8 cellular contexts compared by ENCODE assay signal in the genomic region with DNA sequence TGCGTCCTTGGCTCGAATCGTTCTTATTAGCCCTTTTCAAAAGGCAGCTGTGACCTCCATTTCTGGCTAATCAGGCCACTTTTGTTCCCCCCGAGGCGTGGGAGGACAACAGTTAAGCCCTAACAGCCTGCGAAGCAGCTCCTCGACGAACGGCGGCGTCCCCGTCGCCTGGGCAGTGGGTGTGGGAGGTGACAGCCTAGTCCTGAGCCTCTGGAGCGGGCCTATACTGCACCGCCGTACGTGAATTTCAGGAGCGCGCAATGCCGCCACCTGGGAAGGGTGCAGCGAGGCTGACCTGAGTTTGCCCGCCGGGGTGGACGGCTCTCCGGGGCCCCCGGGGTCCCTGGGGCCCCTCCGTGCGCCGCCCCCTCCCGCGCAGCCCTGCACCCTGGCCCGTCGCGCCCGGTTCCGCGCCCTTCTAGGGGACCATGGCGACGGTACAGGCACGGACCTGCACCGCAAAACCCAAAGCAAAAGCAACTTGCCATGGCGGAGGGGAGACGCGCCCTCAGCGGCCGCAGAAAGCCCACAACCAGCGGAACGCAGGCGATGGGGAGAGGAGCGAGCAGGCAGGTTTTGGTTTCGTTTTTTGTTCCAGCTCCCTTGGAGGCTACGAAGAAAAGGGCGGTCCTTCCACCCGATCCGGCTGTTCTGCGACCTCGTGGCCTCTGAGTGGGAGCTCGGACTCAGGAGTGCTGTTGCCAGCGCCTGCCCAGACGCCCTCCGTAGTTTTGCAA. TPM values are rescaled to one million over a fixed set of nuclear protein-coding genes. Genes with fewer than 3 reads are reported as not detected.
DNase-seq lines count a peak whose midpoint lies in the region; ATAC-seq and TF ChIP-seq lines count a peak whose summit lies in the region.

TSS of gene RBM43 (minus strand) at position 624 of the 737 bp plus-strand sequence. CDS start at position 488, 136 bp downstream.

- DNase-seq in NCI-H1105 treated with DMSO at 0.1 percent for 48 hours (lab: John Stamatoyannopoulos, UW) (peak; percentile 74), right cardiac atrium (peak; percentile 93 to 96 (median 96)), pulmonary artery endothelial cell (ENCODE audit: low read depth, low spot score) (peak; percentile 81), uterus (peak; percentile 90 to 94)

- no peaks in the 10 kb centered on the region for H3K36me3 Mint-ChIP-seq in T-helper 1 cell treated with Interleukin-12 subunit alpha and Interleukin-12 subunit beta and Interleukin-4 antibody, amounts not matched to agents 30 μg/mL and 1 μg/mL, for 36 hours (ENCODE audit: low read depth)

- H3K9me3 Mint-ChIP-seq in T-helper 1 cell treated with Interleukin-12 subunit alpha and Interleukin-12 subunit beta and Interleukin-4 antibody, amounts not matched to agents 30 μg/mL and 1 μg/mL, for 36 hours = no peaks in the 10 kb centered on the region

- H3K4me1 ChIP-seq in right cardiac atrium (ENCODE audit: control insufficient read depth, insufficient read depth, low read length) (no peaks in the 10 kb centered on the region), uterus (no peaks in the 10 kb centered on the region)

- ATAC-seq in HG02642 (IDR thresholded peaks at IDR 0.05; ENCODE audit: poor library complexity, unreplicated experiment) = peak; percentile 93
- ATAC-seq in right cardiac atrium = peak; percentile 97 to 98

- 1% methylated on average over 61 of the region's 61 CpGs for WGBS in right cardiac atrium

- peak within 1 kb of the TSS; percentile 97 for H3K27ac Mint-ChIP-seq in T-helper 1 cell treated with Interleukin-12 subunit alpha and Interleukin-12 subunit beta and Interleukin-4 antibody, amounts not matched to agents 30 μg/mL and 1 μg/mL, for 36 hours

- H3K27ac ChIP-seq in angular gyrus (ENCODE audit: low read depth, low read length) (peak within 1 kb of the TSS; percentile 77), right cardiac atrium (ENCODE audit: low read length) (peak within 1 kb of the TSS; percentile 98), uterus (peak within 1 kb of the TSS; percentile 98)

- no peaks in the 10 kb centered on the region for H3K27me3 Mint-ChIP-seq in T-helper 1 cell treated with Interleukin-12 subunit alpha and Interleukin-12 subunit beta and Interleukin-4 antibody, amounts not matched to agents 30 μg/mL and 1 μg/mL, for 36 hours (ENCODE audit: low read depth)

- TF ChIP-seq POLR2A in uterus (IDR thresholded peaks at IDR 0.05) = peak in 1 of 2 donors; percentile 55

- peaks cover 23% of the 10 kb centered on the region for H3K4me1 Mint-ChIP-seq in T-helper 1 cell treated with Interleukin-12 subunit alpha and Interleukin-12 subunit beta and Interleukin-4 antibody, amounts not matched to agents 30 μg/mL and 1 μg/mL, for 36 hours (ENCODE audit: low read depth)

- no peaks in the 10 kb centered on the region for H3K36me3 ChIP-seq in uterus

- intact Hi-C loops in right cardiac atrium (cut with DNase I) = loop anchor here in 1 of 4 donors (10.0 kb wide), 1 partner anchor 153 kb away; no protein-coding TSS in a partner anchor
- intact Hi-C loops in uterus (cut with DNase I; ENCODE audit: low total_unique reads) = no loop called here

- H3K4me3 Mint-ChIP-seq in T-helper 1 cell treated with Interleukin-12 subunit alpha and Interleukin-12 subunit beta and Interleukin-4 antibody, amounts not matched to agents 30 μg/mL and 1 μg/mL, for 36 hours = peak within 1 kb of the TSS; percentile 92

- no peaks in the 10 kb centered on the region for H3K27me3 ChIP-seq in right cardiac atrium (ENCODE audit: control insufficient read depth, insufficient read depth)
- no peaks in the 10 kb centered on the region for H3K27me3 ChIP-seq in uterus

- H3K9me3 ChIP-seq in right cardiac atrium (ENCODE audit: control insufficient read depth, low read length) (no peaks in the 10 kb centered on the region), uterus (no peaks in the 10 kb centered on the region)

- H3K4me3 ChIP-seq in GM12875 (ENCODE audit: low read depth, low read length) = peak within 1 kb of the TSS; percentile 59
- peak within 1 kb of the TSS; percentile 96 for H3K4me3 ChIP-seq in right cardiac atrium (ENCODE audit: low read length)
- peak within 1 kb of the TSS; percentile 55 to 95 for H3K4me3 ChIP-seq in uterus

- TF ChIP-seq CTCF in GM12875 (IDR thresholded peaks at IDR 0.05; ENCODE audit: borderline replicate concordance, insufficient read depth, low read depth, low read length) (no peak), uterus (IDR thresholded peaks at IDR 0.05) (no peak)

RNA-seq across cellular contexts. Expression of gene RBM43, which starts in this region (rescaled TPM):
- total RNA-seq in right cardiac atrium = 1 to 10 TPM; 2.2 to 4.0 (median 3.7) TPM
- 2.2 TPM for polyA plus RNA-seq in right cardiac atrium
- total RNA-seq in pulmonary artery endothelial cell = 4.2 and 4.3 TPM in 2 replicates
- 10 to 100 TPM in 2 of 4 donors, 1 to 10 TPM in 2; 1.0 to 18.5 (median 8.3) TPM for total RNA-seq in uterus

Comparison
In these comparisons a context has a peak if more than half of its experiments do, and no peak if none do; other contexts are left out.
1. Peak in every context shown above with its lines: DNase-seq, ATAC-seq, H3K4me3 ChIP-seq and H3K27ac ChIP-seq.